ENCODE assay signal across 19 cellular contexts in genomic region chr17:61204456-61204855, GRCh38.
DNase-seq lines count a peak whose midpoint lies in the region; ATAC-seq and TF ChIP-seq lines count a peak whose summit lies in the region.
"Had no signal": no experiment of that assay in that cellular context is flagged by ENCODE, and none has a peak within 500 bp of the region (broad histone marks: within the 10 kb centered on the region; RNA-seq: fewer than 3 reads in every experiment).

No MANE protein-coding gene starts in this region.

- H3K27ac ChIP-seq in left ventricle myocardium inferior (replicated peaks) (peak overlapping the region; percentile 71), hepatocyte (peak overlapping the region; percentile 2), thyroid gland (peak overlapping the region in 2 of 3 donors; percentile 84 to 88), suprapubic skin (no peak overlapping the region)

- ATAC-seq in Right ventricle myocardium inferior (no peak), HG02623 (IDR thresholded peaks at IDR 0.05; ENCODE audit: unreplicated experiment) (no peak)

- DNase-seq in left ventricle myocardium inferior (no peak), Right ventricle myocardium inferior (ENCODE audit: missing footprints) (no peak), hepatocyte (ENCODE audit: low spot score) (no peak), thyroid gland (no peak), suprapubic skin (ENCODE audit: low spot score in 2 of 2) (no peak), hepatic stellate cell (ENCODE audit: low spot score) (no peak)
- DNase-seq in activated CD4-positive, alpha-beta T cell treated with anti-CD3 and anti-CD28 coated beads for 4 hours = no peak
- DNase-seq: BE2C; CD4-positive, CD25-positive, alpha-beta regulatory T cell; COR-L47; DMS 273 treated with DMSO at 0.1 percent for 48 hours; GDM1; KG1; NCI-H1105 treated with DMSO at 0.1 percent for 48 hours; NCI-H1694 treated with DMSO at 0.1 percent for 48 hours; NCI-H510A treated with DMSO at 0.1 percent for 48 hours; NCI-H774; SHP77 had no signal

- TF ChIP-seq POLR2A in thyroid gland (IDR thresholded peaks at IDR 0.05) = no peak
- TF ChIP-seq POLR2A in suprapubic skin (IDR thresholded peaks at IDR 0.05) = no peak

- H4K20me1 ChIP-seq in hepatocyte (ENCODE audit: insufficient read depth, poor library complexity, severe bottlenecking) = no peaks in the 10 kb centered on the region

- no peaks in the 10 kb centered on the region for H3K79me2 ChIP-seq in hepatocyte

- no peaks in the 10 kb centered on the region for H3K9me3 ChIP-seq in left ventricle myocardium inferior (replicated peaks)
- H3K9me3 ChIP-seq in hepatocyte (ENCODE audit: low read depth) = no peaks in the 10 kb centered on the region
- no peaks in the 10 kb centered on the region for H3K9me3 ChIP-seq in thyroid gland
- H3K9me3 ChIP-seq in suprapubic skin = no peaks in the 10 kb centered on the region

- no peak overlapping the region for H3K4me2 ChIP-seq in hepatocyte

- intact Hi-C loops in left ventricle myocardium inferior (cut with micrococcal nuclease) = no loop called here
- intact Hi-C loops in Right ventricle myocardium inferior (cut with DNase I) = loop anchor here (10.0 kb wide), 1 partner anchor 110 kb away; no protein-coding TSS in a partner anchor
- intact Hi-C loops in thyroid gland (cut with DNase I) = loop anchor here (5.0 kb wide), 1 partner anchor 108 kb away; no protein-coding TSS in a partner anchor

- WGBS in hepatocyte (ENCODE audit: low lambda C conversion rate, missing lambda C conversion rate) = 98% methylated on average over 5 of the region's 5 CpGs
- 93 to 95% methylated on average over 5 of the region's 5 CpGs for WGBS in thyroid gland, 2 donors
- WGBS in suprapubic skin = 95% methylated on average over 5 of the region's 5 CpGs

- no peaks in the 10 kb centered on the region for H3K9me2 ChIP-seq in hepatocyte (replicated peaks; ENCODE audit: insufficient read depth)

- H3K4me3 ChIP-seq in left ventricle myocardium inferior = no peak overlapping the region
- H3K4me3 ChIP-seq in hepatocyte = no peak overlapping the region
- H3K4me3 ChIP-seq in thyroid gland (replicated peaks in 1 of 3) = no peak overlapping the region
- H3K4me3 ChIP-seq in suprapubic skin = no peak overlapping the region

- no peak for TF ChIP-seq CTCF in left ventricle myocardium inferior (IDR thresholded peaks at IDR 0.05; ENCODE audit: borderline replicate concordance)
- no peak for TF ChIP-seq CTCF in hepatocyte (IDR thresholded peaks at IDR 0.05; ENCODE audit: poor library complexity)
- no peak for TF ChIP-seq CTCF in thyroid gland (IDR thresholded peaks at IDR 0.05)
- TF ChIP-seq CTCF in suprapubic skin (IDR thresholded peaks at IDR 0.05) = no peak

- H3K27me3 ChIP-seq in left ventricle myocardium inferior (ENCODE audit: low read depth) (no peaks in the 10 kb centered on the region), hepatocyte (no peaks in the 10 kb centered on the region), thyroid gland (no peaks in the 10 kb centered on the region), suprapubic skin (no peaks in the 10 kb centered on the region)
- H3K27me3 ChIP-seq: BE2C had no signal

- no peaks in the 10 kb centered on the region for H3K36me3 ChIP-seq in left ventricle myocardium inferior
- H3K36me3 ChIP-seq in hepatocyte (replicated peaks; ENCODE audit: insufficient read depth, low read depth) = no peaks in the 10 kb centered on the region
- no peaks in the 10 kb centered on the region for H3K36me3 ChIP-seq in thyroid gland
- no peaks in the 10 kb centered on the region for H3K36me3 ChIP-seq in suprapubic skin
- H3K36me3 ChIP-seq: BE2C had no signal

- no peak overlapping the region for H2AFZ ChIP-seq in hepatocyte

- no peak for TF ChIP-seq EP300 in suprapubic skin (IDR thresholded peaks at IDR 0.05)

- H3K4me1 ChIP-seq in left ventricle myocardium inferior (peaks cover 8% of the 10 kb centered on the region), hepatocyte (ENCODE audit: insufficient read depth) (peaks cover 35% of the 10 kb centered on the region), thyroid gland (peaks cover 60 to 67% of the 10 kb centered on the region in 2 donors), suprapubic skin (no peaks in the 10 kb centered on the region)
